In genomic region chr16:81251871-81252270, GRCh38 we compare ENCODE assay signal across 23 cellular contexts. TPM values are rescaled to one million over a fixed set of nuclear protein-coding genes. Genes with fewer than 3 reads are reported as not detected.
DNase-seq lines count a peak whose midpoint lies in the region; TF ChIP-seq lines count a peak whose summit lies in the region.
"Had no signal": no experiment of that assay in that cellular context is flagged by ENCODE, and none has a peak within 500 bp of the region (broad histone marks: within the 10 kb centered on the region; RNA-seq: fewer than 3 reads in every experiment).

No MANE protein-coding gene starts in this region.

- no peak for TF ChIP-seq CTCF in brain microvascular endothelial cell (IDR thresholded peaks at IDR 0.05; ENCODE audit: low read depth, low read length, missing control alignments)
- TF ChIP-seq CTCF in type B pancreatic cell (conservative IDR thresholded peaks at IDR 0.05) = no peak

- H2AK5ac ChIP-seq in mesenchymal stem cell (ENCODE audit: low read length, severe bottlenecking) = no peak overlapping the region

- H3K4me1 ChIP-seq in GM23248 (ENCODE audit: insufficient read depth) (no peaks in the 10 kb centered on the region), mesenchymal stem cell (ENCODE audit: control insufficient read depth, insufficient read depth, low read depth, low read length) (peaks cover 2% of the 10 kb centered on the region)
- H3K4me1 ChIP-seq: esophagus squamous epithelium had no signal

- H3K9me3 Mint-ChIP-seq in type B pancreatic cell = no peaks in the 10 kb centered on the region
- no peaks in the 10 kb centered on the region for H3K9me3 Mint-ChIP-seq in activated CD4-positive, alpha-beta memory T cell treated with anti-CD3 and anti-CD28 coated beads for 36 hours
- H3K9me3 Mint-ChIP-seq: H9, T-cell had no signal

- no peak overlapping the region for H3K4ac ChIP-seq in mesenchymal stem cell (ENCODE audit: low read depth in 1 of 2, low read length in 2 of 2)

- no peak overlapping the region for H3K18ac ChIP-seq in mesenchymal stem cell (ENCODE audit: low read depth in 1 of 2, low read length in 2 of 2)

- H3K79me1 ChIP-seq in mesenchymal stem cell (replicated peaks; ENCODE audit: low read length, poor library complexity, severe bottlenecking) = no peaks in the 10 kb centered on the region

- H3K9ac ChIP-seq in GM23248 (no peak overlapping the region), mesenchymal stem cell (ENCODE audit: low read length) (no peak overlapping the region)

- H2BK12ac ChIP-seq in mesenchymal stem cell (ENCODE audit: low read length in 2 of 2) = no peak overlapping the region

- H3K79me2 ChIP-seq in GM23248 (ENCODE audit: insufficient read depth) = no peaks in the 10 kb centered on the region

- no peak overlapping the region for H2BK15ac ChIP-seq in mesenchymal stem cell (ENCODE audit: low read depth, poor library complexity, severe bottlenecking)

- CTCF ChIA-PET in activated CD4-positive, alpha-beta memory T cell treated with anti-CD3 and anti-CD28 coated beads for 36 hours (lab: Charles Lee) = no interaction called here

- H4K8ac ChIP-seq in mesenchymal stem cell (ENCODE audit: low read length) = no peak overlapping the region

- H3K27me3 ChIP-seq in GM23248 (replicated peaks; ENCODE audit: insufficient read depth) = no peaks in the 10 kb centered on the region
- no peaks in the 10 kb centered on the region for H3K27me3 ChIP-seq in brain microvascular endothelial cell (replicated peaks)
- no peaks in the 10 kb centered on the region for H3K27me3 ChIP-seq in mesenchymal stem cell (ENCODE audit: control insufficient read depth in 1 of 2, insufficient read depth in 1 of 2, low read length in 2 of 2)
- H3K27me3 ChIP-seq: esophagus squamous epithelium had no signal

- no peaks in the 10 kb centered on the region for H3F3A ChIP-seq in GM23248 (ENCODE audit: insufficient read depth)

- no peak overlapping the region for H2AFZ ChIP-seq in GM23248
- no peak overlapping the region for H2AFZ ChIP-seq in mesenchymal stem cell (ENCODE audit: low read depth, low read length)

- H3K4me3 ChIP-seq in GM23248 (no peak overlapping the region), brain microvascular endothelial cell (ENCODE audit: low read depth, low read length) (no peak overlapping the region), mesenchymal stem cell (ENCODE audit: insufficient read depth in 1 of 2, low read depth in 1 of 2, low read length in 2 of 2) (no peak overlapping the region)
- H3K4me3 ChIP-seq: esophagus squamous epithelium, skin epidermis, thoracic aorta had no signal

- H3K27ac Mint-ChIP-seq in type B pancreatic cell = peak overlapping the region; percentile 35
- no peak overlapping the region for H3K27ac Mint-ChIP-seq in activated CD4-positive, alpha-beta memory T cell treated with anti-CD3 and anti-CD28 coated beads for 36 hours
- H3K27ac Mint-ChIP-seq: activated naive CD8-positive, alpha-beta T cell; H9; T-cell had no signal

- intact Hi-C loops in activated CD4-positive, alpha-beta memory T cell treated with anti-CD3 and anti-CD28 coated beads for 36 hours (cut with micrococcal nuclease) = no loop called here

- POLR2A ChIA-PET in activated CD4-positive, alpha-beta memory T cell treated with anti-CD3 and anti-CD28 coated beads for 36 hours (lab: Charles Lee) = no interaction called here

- no peak overlapping the region for H2BK120ac ChIP-seq in mesenchymal stem cell (ENCODE audit: low read depth, low read length)

- H4K91ac ChIP-seq in mesenchymal stem cell (ENCODE audit: low read length) = no peak overlapping the region

- H4K20me1 ChIP-seq in GM23248 (ENCODE audit: insufficient read depth) = no peaks in the 10 kb centered on the region

- H3K36me3 Mint-ChIP-seq in type B pancreatic cell = no peaks in the 10 kb centered on the region
- no peaks in the 10 kb centered on the region for H3K36me3 Mint-ChIP-seq in activated CD4-positive, alpha-beta memory T cell treated with anti-CD3 and anti-CD28 coated beads for 36 hours
- H3K36me3 Mint-ChIP-seq: activated naive CD8-positive, alpha-beta T cell; T-cell had no signal

- H3K4me2 ChIP-seq in GM23248 (ENCODE audit: unreplicated experiment) (no peak overlapping the region), mesenchymal stem cell (ENCODE audit: low read length, poor library complexity, severe bottlenecking) (peak overlapping the region; percentile 6)

- no peaks in the 10 kb centered on the region for H3K9me2 ChIP-seq in GM23248 (ENCODE audit: insufficient read depth)

- no peak overlapping the region for H3K4me3 Mint-ChIP-seq in type B pancreatic cell
- no peak overlapping the region for H3K4me3 Mint-ChIP-seq in activated CD4-positive, alpha-beta memory T cell treated with anti-CD3 and anti-CD28 coated beads for 36 hours
- H3K4me3 Mint-ChIP-seq: activated naive CD8-positive, alpha-beta T cell; H9; T-cell had no signal

- H3K27ac ChIP-seq in GM23248 (no peak overlapping the region), brain microvascular endothelial cell (no peak overlapping the region), mesenchymal stem cell (ENCODE audit: low read length, poor library complexity, severe bottlenecking) (no peak overlapping the region)
- H3K27ac ChIP-seq: C4-2B, esophagus squamous epithelium, skin epidermis, thoracic aorta, VCaP had no signal

- no peaks in the 10 kb centered on the region for H3K4me1 Mint-ChIP-seq in type B pancreatic cell (ENCODE audit: unreplicated experiment)
- no peaks in the 10 kb centered on the region for H3K4me1 Mint-ChIP-seq in activated CD4-positive, alpha-beta memory T cell treated with anti-CD3 and anti-CD28 coated beads for 36 hours (ENCODE audit: low read depth)
- H3K4me1 Mint-ChIP-seq: H9, T-cell had no signal

- H2BK5ac ChIP-seq in mesenchymal stem cell (ENCODE audit: low read depth, low read length, poor library complexity, severe bottlenecking) = no peak overlapping the region

- DNase-seq in GM23248 (peak; percentile 10), brain microvascular endothelial cell (peak; percentile 8), mesenchymal stem cell (peak; percentile 95), type B pancreatic cell (ENCODE audit: extremely low spot score, unreplicated experiment) (no peak), GM19240 (ENCODE audit: insufficient read length, low spot score) (no peak)
- no peak for DNase-seq in activated CD4-positive, alpha-beta memory T cell treated with anti-CD3 and anti-CD28 coated beads for 36 hours
- DNase-seq in activated effector memory CD4-positive, alpha-beta T cell treated with Interleukin-2 at 50 U/mL for 16 hours = no peak
- DNase-seq: activated CD4-positive, alpha-beta T cell treated with anti-CD3 and anti-CD28 coated beads, Interleukin-2, amount 50 U/mL, for 4 hours; activated T-cell treated with anti-CD3 and anti-CD28 coated beads, Interleukin-2, amount 50 U/mL, for 48 hours; esophagus squamous epithelium; H9; Kasumi-1; NCI-H1417; NCI-H82; RPMI8226; T-cell had no signal

- in situ Hi-C loops in GM23248 (cut with MboI) (no loop called here), brain microvascular endothelial cell (cut with HindIII; ENCODE audit: low pct_ligation_motif_present, low sequenced_read_pairs) (no loop called here)

- 65 to 72% methylated on average over 2 of the region's 2 CpGs for WGBS in GM23248 (ENCODE audit: low coverage in 1 of 2, low lambda C conversion rate in 2 of 2, missing lambda C conversion rate in 2 of 2), 2 experiments
- WGBS in mesenchymal stem cell = 0% methylated on average over 1 of the region's 2 CpGs

- no peak overlapping the region for H3K14ac ChIP-seq in mesenchymal stem cell (ENCODE audit: low read length in 2 of 2)

- H3K23ac ChIP-seq in mesenchymal stem cell (ENCODE audit: low read length in 2 of 2) = no peak overlapping the region

- no peaks in the 10 kb centered on the region for H3K27me3 Mint-ChIP-seq in type B pancreatic cell
- no peaks in the 10 kb centered on the region for H3K27me3 Mint-ChIP-seq in activated CD4-positive, alpha-beta memory T cell treated with anti-CD3 and anti-CD28 coated beads for 36 hours
- H3K27me3 Mint-ChIP-seq: activated naive CD8-positive, alpha-beta T cell; T-cell had no signal

- H3K9me3 ChIP-seq in GM23248 (ENCODE audit: low read depth) (no peaks in the 10 kb centered on the region), mesenchymal stem cell (ENCODE audit: control insufficient read depth, low read length) (no peaks in the 10 kb centered on the region)
- H3K9me3 ChIP-seq: esophagus squamous epithelium, thoracic aorta had no signal

- H3K36me3 ChIP-seq in GM23248 (ENCODE audit: low read depth) = no peaks in the 10 kb centered on the region
- no peaks in the 10 kb centered on the region for H3K36me3 ChIP-seq in brain microvascular endothelial cell (replicated peaks)
- H3K36me3 ChIP-seq in mesenchymal stem cell (ENCODE audit: control insufficient read depth in 1 of 2, insufficient read depth in 2 of 2, low read depth in 1 of 2, low read length in 2 of 2) = peaks cover 0 to 13% of the 10 kb centered on the region in 2 experiments
- H3K36me3 ChIP-seq: esophagus squamous epithelium, thoracic aorta had no signal

RNA-seq across cellular contexts. Expression of gene BCO1, which starts 13.4 kb away (rescaled TPM):
- not detected in 2 replicates for total RNA-seq in GM23248 (2014; rRNA removed; shearing (Covaris generic))
- polyA plus RNA-seq in GM23248 (2016; fragmentation: Nextera tagmentation; extraction: Ambion mirVana) = not detected in 2 replicates
- polyA plus RNA-seq in mesenchymal stem cell (2013, experiment 1 of 2) = 0.04 TPM
- 0.01 TPM for polyA plus RNA-seq in mesenchymal stem cell (2013, experiment 2 of 2)
- 2.0 and 3.0 TPM in 2 replicates for total RNA-seq in type B pancreatic cell (ENCODE audit: low replicate concordance)
- total RNA-seq in activated CD4-positive, alpha-beta memory T cell treated with anti-CD3 and anti-CD28 coated beads for 36 hours = not detected
- total RNA-seq: bronchial epithelial cell, H9, osteoblast, T-cell, thoracic aorta had no signal

Comparison
In these comparisons a context has a peak if more than half of its experiments do, and no peak if none do; other contexts are left out.
1. DNase-seq: peak in GM23248 (single experiment), brain microvascular endothelial cell (single experiment) and mesenchymal stem cell (single experiment); none in type B pancreatic cell (single experiment), GM19240 (single experiment), activated CD4-positive, alpha-beta memory T cell treated with anti-CD3 and anti-CD28 coated beads for 36 hours (single experiment) and activated effector memory CD4-positive, alpha-beta T cell treated with Interleukin-2 at 50 U/mL for 16 hours (single experiment).